ENCODE assay signal across 12 cellular contexts in genomic region chr20:64044484-64045247, GRCh38. TPM values are rescaled to one million over a fixed set of nuclear protein-coding genes. Genes with fewer than 3 reads are reported as not detected.
DNase-seq lines count a peak whose midpoint lies in the region; ATAC-seq and TF ChIP-seq lines count a peak whose summit lies in the region.
"Had no signal": no experiment of that assay in that cellular context is flagged by ENCODE, and none has a peak within 500 bp of the region (broad histone marks: within the 10 kb centered on the region; RNA-seq: fewer than 3 reads in every experiment).

No MANE protein-coding gene starts in this region.

- TF ChIP-seq RAD21 in HCT116 (IDR thresholded peaks at IDR 0.05; ENCODE audit: low read depth): no peak

- DNase-seq in A172 (ENCODE audit: low spot score): peak; percentile 83
- peak; percentile 29 for DNase-seq in HCT116 (ENCODE audit: low read depth, low spot score)
- peak; percentile 47 for DNase-seq in amniotic epithelial cell (ENCODE audit: low read depth)
- peak; percentile 81 for DNase-seq in islet precursor cell
- no peak for DNase-seq in NCI-H1092 treated with DMSO at 0.1 percent for 48 hours (lab: John Stamatoyannopoulos, UW)
- DNase-seq in NOMO-1 (lab: John Stamatoyannopoulos, UW; ENCODE audit: unreplicated experiment in 2 of 2): no peak
- DNase-seq in NCI-H748 (lab: John Stamatoyannopoulos, UW; ENCODE audit: unreplicated experiment): no peak
- DNase-seq: NCI-H526; ovary; stimulated activated CD8-positive, alpha-beta memory T cell treated with anti-CD3 and anti-CD28 coated beads, Interleukin-4, amount 100 ng/mL, for 48 hours had no signal

- RAD21 ChIA-PET in HCT116 (lab: Charles Lee; ENCODE audit: low non-redundant PET in 1 of 2, low total read pairs in 2 of 2, uncharacterized antibody in 2 of 2, unreplicated experiment in 2 of 2): no interaction called here

- CTCF ChIA-PET in HCT116 (lab: Charles Lee): interaction anchor here (0.6 kb wide), 1 partner anchor 10 kb away, joined by 4 read pairs; no protein-coding TSS in a partner anchor

- no peak for TF ChIP-seq CTCF in HCT116 (IDR thresholded peaks at IDR 0.05 in 2 of 3, conservative IDR thresholded peaks at IDR 0.05 in 1 of 3; ENCODE audit: borderline replicate concordance in 1 of 3, insufficient read depth in 1 of 3, low read depth in 2 of 3, low read length in 2 of 3)

- no peak overlapping the region for H3K4me3 ChIP-seq in HCT116 (replicated peaks in 1 of 2; ENCODE audit: low read depth in 1 of 2, low read length in 2 of 2)
- H3K4me3 ChIP-seq: ovary had no signal

- intact Hi-C loops in HCT116 (cut with micrococcal nuclease): no loop called here

- ATAC-seq in HCT116: peak; percentile 76
- ATAC-seq in HG02840 (IDR thresholded peaks at IDR 0.05; ENCODE audit: low FRiP score, unreplicated experiment): no peak

- H3K79me2 ChIP-seq in HCT116 (ENCODE audit: insufficient read depth, low read length): no peaks in the 10 kb centered on the region

- no peaks in the 10 kb centered on the region for H3K36me3 ChIP-seq in HCT116 (ENCODE audit: control insufficient read depth in 1 of 2, insufficient read depth in 2 of 2, low read length in 2 of 2)
- H3K36me3 ChIP-seq: ovary had no signal

- H2AFZ ChIP-seq in HCT116 (ENCODE audit: low read depth, low read length, poor library complexity, severe bottlenecking): no peak overlapping the region

- no peaks in the 10 kb centered on the region for H3K27me3 ChIP-seq in HCT116 (ENCODE audit: insufficient read depth, low read length)

- peaks cover 20 to 24% of the 10 kb centered on the region in 2 experiments for H3K4me1 ChIP-seq in HCT116 (ENCODE audit: control insufficient read depth in 1 of 2, insufficient read depth in 2 of 2, low read length in 2 of 2)

- BruUV-seq in HCT116 (replicated peaks; lab: Mats Ljungman, UMichigan): no TSS peak

- peak overlapping the region; percentile 37; the same call in 1 of the 2 replicates for H3K9ac ChIP-seq in HCT116 (ENCODE audit: low read length)

- POLR2A ChIA-PET in HCT116 (lab: Charles Lee): interaction anchor here (0.8 to 1.0 kb wide), 2 partner anchors 9 to 87 kb away, joined by 3 read pairs; no protein-coding TSS in a partner anchor

- H3K27ac ChIP-seq in HCT116 (ENCODE audit: low read depth, low read length): peak overlapping the region; percentile 48
- H3K27ac ChIP-seq: ovary had no signal

- no peaks in the 10 kb centered on the region for H3K9me3 ChIP-seq in HCT116 (ENCODE audit: control insufficient read depth in 1 of 2, insufficient read depth in 1 of 2, low read depth in 1 of 2, low read length in 2 of 2)
- H3K9me3 ChIP-seq: ovary had no signal

- TF ChIP-seq POLR2A in HCT116 (IDR thresholded peaks at IDR 0.05; ENCODE audit: borderline replicate concordance, extremely low read depth, insufficient read depth, insufficient read length): no peak

- no peaks in the 10 kb centered on the region for H3K9me2 ChIP-seq in HCT116 (ENCODE audit: insufficient read depth)

- no peaks in the 10 kb centered on the region for H4K20me1 ChIP-seq in HCT116 (ENCODE audit: insufficient read depth)

- H3K4me2 ChIP-seq in HCT116 (ENCODE audit: low read length): peak overlapping the region; percentile 59

TF ChIP-seq in HCT116, 20 proteins besides CTCF, POLR2A, EP300 and RAD21:
- TF ChIP-seq TCF7L2 (IDR thresholded peaks at IDR 0.05; ENCODE audit: borderline replicate concordance, extremely low read depth, insufficient read depth, insufficient read length): peak; percentile 30
- TF ChIP-seq POLR2AphosphoS5 (IDR thresholded peaks at IDR 0.05; ENCODE audit: low read depth, low read length): peak; percentile 23; the same call in 1 of the 2 replicates
- TF ChIP-seq ZBTB33 (IDR thresholded peaks at IDR 0.05; ENCODE audit: extremely low read depth, insufficient replicate concordance, low read length): no peak
- no peak for TF ChIP-seq EZH2phosphoT487 (IDR thresholded peaks at IDR 0.05; ENCODE audit: borderline replicate concordance)

RNA-seq across cellular contexts. Expression of gene SOX18, which starts 4.8 kb away (rescaled TPM):
- total RNA-seq in A172 (2014; rRNA removed; shearing (Covaris generic)): 0.21 and 1.9 TPM in 2 replicates
- total RNA-seq in HCT116 (2021; ENCODE audit: unreplicated experiment): 3.3 TPM
- 1.2 and 1.8 TPM in 2 replicates for polyA plus RNA-seq in HCT116 (2012)
- total RNA-seq: epithelial cell of proximal tubule had no signal

RNA-seq across cellular contexts. Expression of gene C20orf204, which starts 8.7 kb away (rescaled TPM):
- 0.89 and 1.2 TPM in 2 replicates for total RNA-seq in A172 (2014; rRNA removed; shearing (Covaris generic))
- 2.5 TPM for total RNA-seq in HCT116 (2021; ENCODE audit: unreplicated experiment)
- polyA plus RNA-seq in HCT116 (2012): 0.47 and 0.61 TPM in 2 replicates

RNA-seq across cellular contexts. Expression of gene TCEA2, which starts 18.3 kb away (rescaled TPM):
- total RNA-seq in A172 (2014; rRNA removed; shearing (Covaris generic)): 52.7 and 58.3 TPM in 2 replicates
- 29.7 TPM for total RNA-seq in HCT116 (2021; ENCODE audit: unreplicated experiment)
- polyA plus RNA-seq in HCT116 (2012): 37.7 and 40.4 TPM in 2 replicates

RNA-seq across cellular contexts. Expression of gene RGS19, which starts 34.7 kb away (rescaled TPM):
- 29.3 and 29.5 TPM in 2 replicates for total RNA-seq in A172 (2014; rRNA removed; shearing (Covaris generic))
- total RNA-seq in HCT116 (2021; ENCODE audit: unreplicated experiment): 21.4 TPM
- 18.1 and 21.4 TPM in 2 replicates for polyA plus RNA-seq in HCT116 (2012)

RNA-seq across cellular contexts. Expression of gene OPRL1, which starts 35.2 kb away (rescaled TPM):
- 0.81 and 1.2 TPM in 2 replicates for total RNA-seq in A172 (2014; rRNA removed; shearing (Covaris generic))
- 1.6 TPM for total RNA-seq in HCT116 (2021; ENCODE audit: unreplicated experiment)
- polyA plus RNA-seq in HCT116 (2012): 1.6 and 1.7 TPM in 2 replicates

Comparison
In these comparisons a context has a peak if more than half of its experiments do, and no peak if none do; other contexts are left out.
1. DNase-seq: peak in A172 (single experiment), HCT116 (single experiment), amniotic epithelial cell (single experiment) and islet precursor cell (single experiment); none in NCI-H1092 treated with DMSO at 0.1 percent for 48 hours (single experiment), NOMO-1 (0 of 2) and NCI-H748 (single experiment).